ENCODE assay signal across 1 cellular context in the genomic region with DNA sequence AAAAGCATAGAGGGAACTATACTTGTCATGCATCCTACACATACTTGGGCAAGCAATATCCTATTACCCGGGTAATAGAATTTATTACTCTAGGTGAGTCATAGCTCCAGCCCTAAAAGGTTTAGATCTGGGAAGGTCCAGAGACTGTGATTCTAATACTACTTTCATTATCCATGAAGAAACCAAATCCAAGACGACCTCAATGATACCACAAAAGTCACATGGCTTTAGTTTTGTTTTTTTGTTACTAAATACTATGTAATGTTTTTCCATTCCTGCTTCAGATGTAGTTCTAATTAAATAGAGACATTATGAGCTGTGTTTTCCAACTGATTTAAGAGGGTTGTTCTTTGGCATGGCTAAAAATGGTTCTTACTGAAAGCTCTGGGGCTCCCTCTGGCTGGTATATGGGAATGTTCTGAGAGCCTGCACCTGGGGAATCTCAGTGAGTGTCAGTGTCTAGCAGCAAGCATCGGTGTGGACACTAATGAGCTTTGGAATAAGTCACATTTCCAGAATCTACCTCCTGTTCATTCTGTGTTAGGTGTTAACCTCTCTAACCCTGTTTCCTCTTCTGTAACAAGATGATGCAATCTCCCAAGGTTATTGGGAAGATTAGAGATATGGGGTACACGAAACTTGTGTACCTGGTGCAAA.
TF ChIP-seq lines count a peak whose summit lies in the region.

No MANE protein-coding gene starts in this region.

TF ChIP-seq in HepG2, 621 proteins besides CTCF, POLR2A, EP300 and RAD21 (continued from another document and continues in another):
- TF ChIP-seq ZNF607 (CRISPR knock-in tag; IDR thresholded peaks at IDR 0.05; ENCODE audit: borderline replicate concordance), result no peak
- TF ChIP-seq CEBPB (IDR thresholded peaks at IDR 0.05; ENCODE audit: borderline replicate concordance, low read depth, low read length), result peak; percentile 87; the same call in 1 of the 2 replicates
- TF ChIP-seq, protein P1, sequence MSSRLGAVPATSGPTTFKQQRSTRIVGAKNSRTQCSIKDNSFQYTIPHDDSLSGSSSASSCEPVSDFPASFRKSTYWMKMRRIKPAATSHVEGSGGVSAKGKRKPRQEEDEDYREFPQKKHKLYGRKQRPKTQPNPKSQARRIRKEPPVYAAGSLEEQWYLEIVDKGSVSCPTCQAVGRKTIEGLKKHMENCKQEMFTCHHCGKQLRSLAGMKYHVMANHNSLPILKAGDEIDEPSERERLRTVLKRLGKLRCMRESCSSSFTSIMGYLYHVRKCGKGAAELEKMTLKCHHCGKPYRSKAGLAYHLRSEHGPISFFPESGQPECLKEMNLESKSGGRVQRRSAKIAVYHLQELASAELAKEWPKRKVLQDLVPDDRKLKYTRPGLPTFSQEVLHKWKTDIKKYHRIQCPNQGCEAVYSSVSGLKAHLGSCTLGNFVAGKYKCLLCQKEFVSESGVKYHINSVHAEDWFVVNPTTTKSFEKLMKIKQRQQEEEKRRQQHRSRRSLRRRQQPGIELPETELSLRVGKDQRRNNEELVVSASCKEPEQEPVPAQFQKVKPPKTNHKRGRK (CRISPR knock-in tag; IDR thresholded peaks at IDR 0.05), result no peak
- TF ChIP-seq ADNP (CRISPR knock-in tag; IDR thresholded peaks at IDR 0.05), result no peak
- TF ChIP-seq LCORL (IDR thresholded peaks at IDR 0.05), result no peak
- TF ChIP-seq LCORL (CRISPR knock-in tag; IDR thresholded peaks at IDR 0.05), result peak; percentile 8; the same call in 1 of the 2 replicates
- TF ChIP-seq, protein P2, sequence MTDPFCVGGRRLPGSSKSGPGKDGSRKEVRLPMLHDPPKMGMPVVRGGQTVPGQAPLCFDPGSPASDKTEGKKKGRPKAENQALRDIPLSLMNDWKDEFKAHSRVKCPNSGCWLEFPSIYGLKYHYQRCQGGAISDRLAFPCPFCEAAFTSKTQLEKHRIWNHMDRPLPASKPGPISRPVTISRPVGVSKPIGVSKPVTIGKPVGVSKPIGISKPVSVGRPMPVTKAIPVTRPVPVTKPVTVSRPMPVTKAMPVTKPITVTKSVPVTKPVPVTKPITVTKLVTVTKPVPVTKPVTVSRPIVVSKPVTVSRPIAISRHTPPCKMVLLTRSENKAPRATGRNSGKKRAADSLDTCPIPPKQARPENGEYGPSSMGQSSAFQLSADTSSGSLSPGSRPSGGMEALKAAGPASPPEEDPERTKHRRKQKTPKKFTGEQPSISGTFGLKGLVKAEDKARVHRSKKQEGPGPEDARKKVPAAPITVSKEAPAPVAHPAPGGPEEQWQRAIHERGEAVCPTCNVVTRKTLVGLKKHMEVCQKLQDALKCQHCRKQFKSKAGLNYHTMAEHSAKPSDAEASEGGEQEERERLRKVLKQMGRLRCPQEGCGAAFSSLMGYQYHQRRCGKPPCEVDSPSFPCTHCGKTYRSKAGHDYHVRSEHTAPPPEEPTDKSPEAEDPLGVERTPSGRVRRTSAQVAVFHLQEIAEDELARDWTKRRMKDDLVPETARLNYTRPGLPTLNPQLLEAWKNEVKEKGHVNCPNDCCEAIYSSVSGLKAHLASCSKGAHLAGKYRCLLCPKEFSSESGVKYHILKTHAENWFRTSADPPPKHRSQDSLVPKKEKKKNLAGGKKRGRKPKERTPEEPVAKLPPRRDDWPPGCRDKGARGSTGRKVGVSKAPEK (CRISPR knock-in tag; IDR thresholded peaks at IDR 0.05; ENCODE audit: borderline replicate concordance), result no peak
- TF ChIP-seq ZNF225 (CRISPR knock-in tag; IDR thresholded peaks at IDR 0.05), result no peak
- 0 out of 4 replicates have a peak, but pooled peaks of 1 of the 2 experiments have one; percentile 16 for TF ChIP-seq KLF16 (CRISPR knock-in tag; IDR thresholded peaks at IDR 0.05)
- TF ChIP-seq, protein P3, sequence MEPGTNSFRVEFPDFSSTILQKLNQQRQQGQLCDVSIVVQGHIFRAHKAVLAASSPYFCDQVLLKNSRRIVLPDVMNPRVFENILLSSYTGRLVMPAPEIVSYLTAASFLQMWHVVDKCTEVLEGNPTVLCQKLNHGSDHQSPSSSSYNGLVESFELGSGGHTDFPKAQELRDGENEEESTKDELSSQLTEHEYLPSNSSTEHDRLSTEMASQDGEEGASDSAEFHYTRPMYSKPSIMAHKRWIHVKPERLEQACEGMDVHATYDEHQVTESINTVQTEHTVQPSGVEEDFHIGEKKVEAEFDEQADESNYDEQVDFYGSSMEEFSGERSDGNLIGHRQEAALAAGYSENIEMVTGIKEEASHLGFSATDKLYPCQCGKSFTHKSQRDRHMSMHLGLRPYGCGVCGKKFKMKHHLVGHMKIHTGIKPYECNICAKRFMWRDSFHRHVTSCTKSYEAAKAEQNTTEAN (CRISPR knock-in tag; conservative IDR thresholded peaks at IDR 0.05), result no peak
- TF ChIP-seq JUND (CRISPR knock-in tag; IDR thresholded peaks at IDR 0.05), result no peak
- no peak for TF ChIP-seq ZNF883 (CRISPR knock-in tag; IDR thresholded peaks at IDR 0.05; ENCODE audit: not compliant biosample characterization)
- TF ChIP-seq ZNF20 (CRISPR knock-in tag; IDR thresholded peaks at IDR 0.05), result no peak
- TF ChIP-seq XBP1 (CRISPR knock-in tag; IDR thresholded peaks at IDR 0.05), result no peak
- no peak for TF ChIP-seq ZNF724P (CRISPR knock-in tag; IDR thresholded peaks at IDR 0.05; ENCODE audit: borderline replicate concordance)
- no peak for TF ChIP-seq ZNF124 (CRISPR knock-in tag; IDR thresholded peaks at IDR 0.05)
- TF ChIP-seq, protein P4, sequence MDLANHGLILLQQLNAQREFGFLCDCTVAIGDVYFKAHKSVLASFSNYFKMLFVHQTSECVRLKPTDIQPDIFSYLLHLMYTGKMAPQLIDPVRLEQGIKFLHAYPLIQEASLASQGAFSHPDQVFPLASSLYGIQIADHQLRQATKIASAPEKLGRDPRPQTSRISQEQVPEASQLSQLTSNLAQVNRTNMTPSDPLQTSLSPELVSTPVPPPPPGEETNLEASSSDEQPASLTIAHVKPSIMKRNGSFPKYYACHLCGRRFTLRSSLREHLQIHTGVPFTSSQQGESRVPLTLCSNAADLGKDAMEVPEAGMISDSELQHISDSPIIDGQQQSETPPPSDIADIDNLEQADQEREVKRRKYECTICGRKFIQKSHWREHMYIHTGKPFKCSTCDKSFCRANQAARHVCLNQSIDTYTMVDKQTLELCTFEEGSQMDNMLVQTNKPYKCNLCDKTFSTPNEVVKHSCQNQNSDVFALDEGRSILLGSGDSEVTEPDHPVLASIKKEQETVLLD (CRISPR knock-in tag; IDR thresholded peaks at IDR 0.05; ENCODE audit: low read depth), result no peak
- TF ChIP-seq ZSCAN25 (CRISPR knock-in tag; IDR thresholded peaks at IDR 0.05), result peak; percentile 45; the same call in 1 of the 2 replicates
- TF ChIP-seq MED1 (CRISPR knock-in tag; IDR thresholded peaks at IDR 0.05), result peak; percentile 87
- TF ChIP-seq, protein P5, sequence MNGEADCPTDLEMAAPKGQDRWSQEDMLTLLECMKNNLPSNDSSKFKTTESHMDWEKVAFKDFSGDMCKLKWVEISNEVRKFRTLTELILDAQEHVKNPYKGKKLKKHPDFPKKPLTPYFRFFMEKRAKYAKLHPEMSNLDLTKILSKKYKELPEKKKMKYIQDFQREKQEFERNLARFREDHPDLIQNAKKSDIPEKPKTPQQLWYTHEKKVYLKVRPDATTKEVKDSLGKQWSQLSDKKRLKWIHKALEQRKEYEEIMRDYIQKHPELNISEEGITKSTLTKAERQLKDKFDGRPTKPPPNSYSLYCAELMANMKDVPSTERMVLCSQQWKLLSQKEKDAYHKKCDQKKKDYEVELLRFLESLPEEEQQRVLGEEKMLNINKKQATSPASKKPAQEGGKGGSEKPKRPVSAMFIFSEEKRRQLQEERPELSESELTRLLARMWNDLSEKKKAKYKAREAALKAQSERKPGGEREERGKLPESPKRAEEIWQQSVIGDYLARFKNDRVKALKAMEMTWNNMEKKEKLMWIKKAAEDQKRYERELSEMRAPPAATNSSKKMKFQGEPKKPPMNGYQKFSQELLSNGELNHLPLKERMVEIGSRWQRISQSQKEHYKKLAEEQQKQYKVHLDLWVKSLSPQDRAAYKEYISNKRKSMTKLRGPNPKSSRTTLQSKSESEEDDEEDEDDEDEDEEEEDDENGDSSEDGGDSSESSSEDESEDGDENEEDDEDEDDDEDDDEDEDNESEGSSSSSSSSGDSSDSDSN (CRISPR knock-in tag; IDR thresholded peaks at IDR 0.05), result no peak
- no peak for TF ChIP-seq POLR2AphosphoS5 (IDR thresholded peaks at IDR 0.05; ENCODE audit: low read depth, low read length)
- TF ChIP-seq, protein P6, sequence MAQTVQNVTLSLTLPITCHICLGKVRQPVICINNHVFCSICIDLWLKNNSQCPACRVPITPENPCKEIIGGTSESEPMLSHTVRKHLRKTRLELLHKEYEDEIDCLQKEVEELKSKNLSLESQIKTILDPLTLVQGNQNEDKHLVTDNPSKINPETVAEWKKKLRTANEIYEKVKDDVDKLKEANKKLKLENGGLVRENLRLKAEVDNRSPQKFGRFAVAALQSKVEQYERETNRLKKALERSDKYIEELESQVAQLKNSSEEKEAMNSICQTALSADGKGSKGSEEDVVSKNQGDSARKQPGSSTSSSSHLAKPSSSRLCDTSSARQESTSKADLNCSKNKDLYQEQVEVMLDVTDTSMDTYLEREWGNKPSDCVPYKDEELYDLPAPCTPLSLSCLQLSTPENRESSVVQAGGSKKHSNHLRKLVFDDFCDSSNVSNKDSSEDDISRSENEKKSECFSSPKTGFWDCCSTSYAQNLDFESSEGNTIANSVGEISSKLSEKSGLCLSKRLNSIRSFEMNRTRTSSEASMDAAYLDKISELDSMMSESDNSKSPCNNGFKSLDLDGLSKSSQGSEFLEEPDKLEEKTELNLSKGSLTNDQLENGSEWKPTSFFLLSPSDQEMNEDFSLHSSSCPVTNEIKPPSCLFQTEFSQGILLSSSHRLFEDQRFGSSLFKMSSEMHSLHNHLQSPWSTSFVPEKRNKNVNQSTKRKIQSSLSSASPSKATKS (CRISPR knock-in tag; IDR thresholded peaks at IDR 0.05), result no peak
- TF ChIP-seq NFIB (CRISPR knock-in tag; IDR thresholded peaks at IDR 0.05; ENCODE audit: borderline replicate concordance), result no peak
- no peak for TF ChIP-seq KLF9 (CRISPR knock-in tag; IDR thresholded peaks at IDR 0.05; ENCODE audit: low read depth)
- TF ChIP-seq NCOA1 (CRISPR knock-in tag; IDR thresholded peaks at IDR 0.05), result no peak
- TF ChIP-seq, protein P7, sequence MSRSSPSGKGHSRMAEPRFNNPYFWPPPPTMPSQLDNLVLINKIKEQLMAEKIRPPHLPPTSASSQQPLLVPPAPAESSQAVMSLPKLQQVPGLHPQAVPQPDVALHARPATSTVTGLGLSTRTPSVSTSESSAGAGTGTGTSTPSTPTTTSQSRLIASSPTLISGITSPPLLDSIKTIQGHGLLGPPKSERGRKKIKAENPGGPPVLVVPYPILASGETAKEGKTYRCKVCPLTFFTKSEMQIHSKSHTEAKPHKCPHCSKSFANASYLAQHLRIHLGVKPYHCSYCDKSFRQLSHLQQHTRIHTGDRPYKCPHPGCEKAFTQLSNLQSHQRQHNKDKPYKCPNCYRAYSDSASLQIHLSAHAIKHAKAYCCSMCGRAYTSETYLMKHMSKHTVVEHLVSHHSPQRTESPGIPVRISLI (CRISPR knock-in tag; IDR thresholded peaks at IDR 0.05; ENCODE audit: borderline replicate concordance), result no peak
- no peak for TF ChIP-seq ZMYM3 (CRISPR knock-in tag; IDR thresholded peaks at IDR 0.05)
- TF ChIP-seq, protein P8, sequence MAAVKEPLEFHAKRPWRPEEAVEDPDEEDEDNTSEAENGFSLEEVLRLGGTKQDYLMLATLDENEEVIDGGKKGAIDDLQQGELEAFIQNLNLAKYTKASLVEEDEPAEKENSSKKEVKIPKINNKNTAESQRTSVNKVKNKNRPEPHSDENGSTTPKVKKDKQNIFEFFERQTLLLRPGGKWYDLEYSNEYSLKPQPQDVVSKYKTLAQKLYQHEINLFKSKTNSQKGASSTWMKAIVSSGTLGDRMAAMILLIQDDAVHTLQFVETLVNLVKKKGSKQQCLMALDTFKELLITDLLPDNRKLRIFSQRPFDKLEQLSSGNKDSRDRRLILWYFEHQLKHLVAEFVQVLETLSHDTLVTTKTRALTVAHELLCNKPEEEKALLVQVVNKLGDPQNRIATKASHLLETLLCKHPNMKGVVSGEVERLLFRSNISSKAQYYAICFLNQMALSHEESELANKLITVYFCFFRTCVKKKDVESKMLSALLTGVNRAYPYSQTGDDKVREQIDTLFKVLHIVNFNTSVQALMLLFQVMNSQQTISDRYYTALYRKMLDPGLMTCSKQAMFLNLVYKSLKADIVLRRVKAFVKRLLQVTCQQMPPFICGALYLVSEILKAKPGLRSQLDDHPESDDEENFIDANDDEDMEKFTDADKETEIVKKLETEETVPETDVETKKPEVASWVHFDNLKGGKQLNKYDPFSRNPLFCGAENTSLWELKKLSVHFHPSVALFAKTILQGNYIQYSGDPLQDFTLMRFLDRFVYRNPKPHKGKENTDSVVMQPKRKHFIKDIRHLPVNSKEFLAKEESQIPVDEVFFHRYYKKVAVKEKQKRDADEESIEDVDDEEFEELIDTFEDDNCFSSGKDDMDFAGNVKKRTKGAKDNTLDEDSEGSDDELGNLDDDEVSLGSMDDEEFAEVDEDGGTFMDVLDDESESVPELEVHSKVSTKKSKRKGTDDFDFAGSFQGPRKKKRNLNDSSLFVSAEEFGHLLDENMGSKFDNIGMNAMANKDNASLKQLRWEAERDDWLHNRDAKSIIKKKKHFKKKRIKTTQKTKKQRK (IDR thresholded peaks at IDR 0.05; ENCODE audit: low read length), result no peak
- TF ChIP-seq, protein P9, sequence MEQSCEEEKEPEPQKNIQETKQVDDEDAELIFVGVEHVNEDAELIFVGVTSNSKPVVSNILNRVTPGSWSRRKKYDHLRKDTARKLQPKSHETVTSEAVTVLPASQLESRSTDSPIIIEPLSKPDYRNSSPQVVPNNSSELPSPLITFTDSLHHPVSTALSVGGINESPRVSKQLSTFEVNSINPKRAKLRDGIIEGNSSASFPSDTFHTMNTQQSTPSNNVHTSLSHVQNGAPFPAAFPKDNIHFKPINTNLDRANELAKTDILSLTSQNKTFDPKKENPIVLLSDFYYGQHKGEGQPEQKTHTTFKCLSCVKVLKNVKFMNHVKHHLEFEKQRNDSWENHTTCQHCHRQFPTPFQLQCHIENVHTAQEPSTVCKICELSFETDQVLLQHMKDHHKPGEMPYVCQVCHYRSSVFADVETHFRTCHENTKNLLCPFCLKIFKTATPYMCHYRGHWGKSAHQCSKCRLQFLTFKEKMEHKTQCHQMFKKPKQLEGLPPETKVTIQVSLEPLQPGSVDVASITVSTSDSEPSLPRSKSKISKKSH (CRISPR knock-in tag; IDR thresholded peaks at IDR 0.05; ENCODE audit: borderline replicate concordance), result no peak
- no peak for TF ChIP-seq KAT7 (CRISPR knock-in tag; IDR thresholded peaks at IDR 0.05; ENCODE audit: borderline replicate concordance)
- TF ChIP-seq, protein P10, sequence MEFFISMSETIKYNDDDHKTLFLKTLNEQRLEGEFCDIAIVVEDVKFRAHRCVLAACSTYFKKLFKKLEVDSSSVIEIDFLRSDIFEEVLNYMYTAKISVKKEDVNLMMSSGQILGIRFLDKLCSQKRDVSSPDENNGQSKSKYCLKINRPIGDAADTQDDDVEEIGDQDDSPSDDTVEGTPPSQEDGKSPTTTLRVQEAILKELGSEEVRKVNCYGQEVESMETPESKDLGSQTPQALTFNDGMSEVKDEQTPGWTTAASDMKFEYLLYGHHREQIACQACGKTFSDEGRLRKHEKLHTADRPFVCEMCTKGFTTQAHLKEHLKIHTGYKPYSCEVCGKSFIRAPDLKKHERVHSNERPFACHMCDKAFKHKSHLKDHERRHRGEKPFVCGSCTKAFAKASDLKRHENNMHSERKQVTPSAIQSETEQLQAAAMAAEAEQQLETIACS (CRISPR knock-in tag; IDR thresholded peaks at IDR 0.05), result no peak
- TF ChIP-seq ZMAT3 (CRISPR knock-in tag; conservative IDR thresholded peaks at IDR 0.05), result no peak
- TF ChIP-seq RORA (CRISPR knock-in tag; IDR thresholded peaks at IDR 0.05), result no peak
- no peak for TF ChIP-seq ZNF629 (CRISPR knock-in tag; conservative IDR thresholded peaks at IDR 0.05)
- no peak for TF ChIP-seq ZNF569 (CRISPR knock-in tag; IDR thresholded peaks at IDR 0.05; ENCODE audit: borderline replicate concordance)
